8 cellular contexts compared by ENCODE assay signal in the genomic region with DNA sequence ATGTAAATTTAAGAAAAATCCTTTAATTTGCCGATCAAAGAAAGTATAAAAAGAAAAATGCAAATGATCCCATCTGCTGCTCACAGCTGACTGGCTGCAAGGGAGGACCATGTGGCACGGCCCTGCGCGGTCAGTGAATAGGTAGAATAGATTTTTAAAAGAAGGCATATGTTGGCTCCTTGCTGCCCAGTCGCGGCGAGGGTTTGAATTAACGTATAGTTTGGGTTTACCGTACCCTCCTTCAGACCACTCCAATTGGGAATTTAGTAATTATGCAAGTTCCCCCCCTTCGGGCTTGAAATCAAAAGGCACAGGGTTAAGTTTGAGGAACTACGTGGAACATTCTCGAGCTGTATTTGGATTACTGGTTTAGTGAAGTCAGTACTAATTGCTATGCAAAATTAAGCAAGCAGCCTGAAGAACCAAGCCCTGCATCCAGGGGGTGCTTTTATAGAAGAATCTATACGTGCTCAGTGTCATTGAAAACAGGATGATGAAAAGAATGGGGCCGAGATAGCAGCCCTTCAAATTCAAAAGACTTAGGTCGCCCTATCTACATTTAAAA. TPM values are rescaled to one million over a fixed set of nuclear protein-coding genes. Genes with fewer than 3 reads are reported as not detected.
DNase-seq lines count a peak whose midpoint lies in the region; ATAC-seq, FAIRE-seq and TF ChIP-seq lines count a peak whose summit lies in the region.

No MANE protein-coding gene starts in this region.

- intact Hi-C loops in GM12878 (cut with micrococcal nuclease; ENCODE audit: unreplicated experiment) = loop anchor here (10.0 kb wide), 1 partner anchor 538 kb away; no protein-coding TSS in a partner anchor

- H3K4me2 ChIP-seq in OCI-LY3 (ENCODE audit: low read length) (peak overlapping the region; percentile 100), GM12878 (ENCODE audit: control insufficient read depth, insufficient read depth) (peak overlapping the region; percentile 99)

- DNase-seq in DMS114 treated with DMSO at 0.1 percent for 48 hours (lab: John Stamatoyannopoulos, UW; ENCODE audit: unreplicated experiment) (peak; percentile 64), HUDEP-2 (lab: John Stamatoyannopoulos, UW; ENCODE audit: unreplicated experiment in 76 of 76) (peak in 62 of 76 experiments; percentile 14 to 79 (median 40)), GM12878 (ENCODE audit: low read depth, low spot score) (no peak), islet precursor cell (peak; percentile 71)
- DNase-seq in stimulated activated CD4-positive, alpha-beta T cell treated with anti-CD3 and anti-CD28 coated beads, Interleukin-4, amount 100 ng/mL, for 4 hours = peak; percentile 5 to 9

- peak overlapping the region; percentile 98 for H2AFZ ChIP-seq in OCI-LY3 (ENCODE audit: low read depth, low read length)
- H2AFZ ChIP-seq in GM12878 (ENCODE audit: control insufficient read depth, low read depth, low read length) = peak overlapping the region; percentile 79

- ATAC-seq in GM12878 = peak; percentile 49
- no peak for ATAC-seq in HG03025 (IDR thresholded peaks at IDR 0.05; ENCODE audit: low FRiP score, unreplicated experiment)
- ATAC-seq in GM21717 (IDR thresholded peaks at IDR 0.05; ENCODE audit: unreplicated experiment) = no peak

- POLR2A ChIA-PET in GM12878 (lab: Charles Lee) = interaction anchor here (1.1 kb wide), 1 partner anchor 19 kb away, joined by 4 read pairs; no protein-coding TSS in a partner anchor

- H3K9me3 ChIP-seq in OCI-LY3 (ENCODE audit: insufficient read depth, low read length) (no peaks in the 10 kb centered on the region), GM12878 (replicated peaks; ENCODE audit: control insufficient read depth, insufficient read depth, low read length) (no peaks in the 10 kb centered on the region)

- TF ChIP-seq POLR2A in GM12878 (IDR thresholded peaks at IDR 0.05; ENCODE audit: low read depth, low read length) = no peak

- H3K79me2 ChIP-seq in OCI-LY3 (ENCODE audit: low read length) = peaks cover 8% of the 10 kb centered on the region; the same call in 1 of the 2 replicates
- no peaks in the 10 kb centered on the region for H3K79me2 ChIP-seq in GM12878 (ENCODE audit: control insufficient read depth, insufficient read depth, low read length)

- H3K27ac ChIP-seq in OCI-LY3 (ENCODE audit: low read length) (peak overlapping the region; percentile 78), GM12878 (ENCODE audit: control insufficient read depth, insufficient read depth) (no peak overlapping the region)

- no TSS peak for BruUV-seq in GM12878 (replicated peaks; lab: Mats Ljungman, UMichigan)

- H3K4me1 ChIP-seq in OCI-LY3 (ENCODE audit: low read length) (peaks cover 24% of the 10 kb centered on the region), GM12878 (ENCODE audit: control insufficient read depth, insufficient read depth, low read length) (peaks cover 12% of the 10 kb centered on the region)

- H3K36me3 ChIP-seq in OCI-LY3 (replicated peaks; ENCODE audit: low read depth, low read length) (no peaks in the 10 kb centered on the region), GM12878 (ENCODE audit: control insufficient read depth in 2 of 2, insufficient read depth in 2 of 2, low read length in 1 of 2) (no peaks in the 10 kb centered on the region)

- no peaks in the 10 kb centered on the region for H4K20me1 ChIP-seq in OCI-LY3 (ENCODE audit: insufficient read depth, low read length)
- no peaks in the 10 kb centered on the region for H4K20me1 ChIP-seq in GM12878 (ENCODE audit: control insufficient read depth, insufficient read depth)

- CTCF ChIA-PET in GM12878 (lab: Yijun Ruan, JAX) = interaction anchor here (0.9 to 2.2 kb wide), 5 partner anchors 9 to 202 kb away, joined by 3 to 6 read pairs (median 3); partner anchors contain the start of gene MTRES1

- H3K9ac ChIP-seq in OCI-LY3 (ENCODE audit: low read length) (peak overlapping the region; percentile 87), GM12878 (ENCODE audit: control insufficient read depth, insufficient read depth, low read length) (peak overlapping the region; percentile 72; the same call in 1 of the 2 replicates)

- SMC1A ChIA-PET in GM12878 (lab: Charles Lee; ENCODE audit: uncharacterized antibody, unreplicated experiment) = interaction anchor here (1.3 kb wide), 1 partner anchor 9 kb away, joined by 5 read pairs; no protein-coding TSS in a partner anchor

- 0 out of 2 replicates have a peak, but pooled peaks have one; percentile 17 for TF ChIP-seq RAD21 in GM12878 (IDR thresholded peaks at IDR 0.05; ENCODE audit: insufficient read depth, low read depth, low read length)

- RAD21 ChIA-PET in GM12878 (lab: Charles Lee; ENCODE audit: unreplicated experiment) = interaction anchor here (1.2 to 1.9 kb wide), 2 partner anchors 9 to 15 kb away, joined by 4 to 11 read pairs; no protein-coding TSS in a partner anchor

- TF ChIP-seq CTCF in OCI-LY3 (IDR thresholded peaks at IDR 0.05; ENCODE audit: low read depth, low read length) = peak; percentile 22; the same call in 1 of the 2 replicates
- no peak; a peak in 1 of 6 replicates for TF ChIP-seq CTCF in GM12878 (IDR thresholded peaks at IDR 0.05 in 2 of 3, conservative IDR thresholded peaks at IDR 0.05 in 1 of 3; ENCODE audit: control insufficient read depth in 2 of 3, extremely low read depth in 1 of 3, insufficient read depth in 1 of 3, low read depth in 3 of 3, low read length in 3 of 3)

- in situ Hi-C loops in GM12878 (cut with MboI) = no loop called here

- H3K27me3 ChIP-seq in OCI-LY3 (ENCODE audit: low read depth, low read length) (no peaks in the 10 kb centered on the region), GM12878 (replicated peaks in 1 of 2; ENCODE audit: control insufficient read depth in 2 of 2, insufficient read depth in 2 of 2, low read length in 1 of 2) (no peaks in the 10 kb centered on the region; a peak in 1 of 4 replicates)

- FAIRE-seq in GM12878 (lab: Jason Lieb, UNC) = peak; percentile 41

- H3K4me3 ChIP-seq in OCI-LY3 (ENCODE audit: low read length) = peak overlapping the region; percentile 93
- H3K4me3 ChIP-seq in GM12878 = peak overlapping the region; percentile 68

- TF ChIP-seq EP300 in GM12878 (IDR thresholded peaks at IDR 0.05; ENCODE audit: borderline replicate concordance in 1 of 2, control insufficient read depth in 1 of 2, low read depth in 2 of 2, low read length in 2 of 2) = no peak

- WGBS in GM12878 (ENCODE audit: insufficient coverage, insufficient replicate concordance, low lambda C conversion rate, missing lambda C conversion rate) = 2% methylated on average over 15 of the region's 15 CpGs

TF ChIP-seq in GM12878, 131 proteins besides CTCF, POLR2A, EP300 and RAD21 (continues in another document):
- TF ChIP-seq POU2F2 (IDR thresholded peaks at IDR 0.05; ENCODE audit: borderline replicate concordance, low read depth, low read length) (peak; percentile 29; the same call in 1 of the 3 replicates), GABPA (IDR thresholded peaks at IDR 0.05; ENCODE audit: low read depth) (no peak), NBN (IDR thresholded peaks at IDR 0.05) (no peak), RAD51 (IDR thresholded peaks at IDR 0.05) (peak; percentile 61), RUNX3 (IDR thresholded peaks at IDR 0.05; ENCODE audit: low read length) (0 out of 2 replicates have a peak, but pooled peaks have one; percentile 8)
- TF ChIP-seq, protein P1, sequence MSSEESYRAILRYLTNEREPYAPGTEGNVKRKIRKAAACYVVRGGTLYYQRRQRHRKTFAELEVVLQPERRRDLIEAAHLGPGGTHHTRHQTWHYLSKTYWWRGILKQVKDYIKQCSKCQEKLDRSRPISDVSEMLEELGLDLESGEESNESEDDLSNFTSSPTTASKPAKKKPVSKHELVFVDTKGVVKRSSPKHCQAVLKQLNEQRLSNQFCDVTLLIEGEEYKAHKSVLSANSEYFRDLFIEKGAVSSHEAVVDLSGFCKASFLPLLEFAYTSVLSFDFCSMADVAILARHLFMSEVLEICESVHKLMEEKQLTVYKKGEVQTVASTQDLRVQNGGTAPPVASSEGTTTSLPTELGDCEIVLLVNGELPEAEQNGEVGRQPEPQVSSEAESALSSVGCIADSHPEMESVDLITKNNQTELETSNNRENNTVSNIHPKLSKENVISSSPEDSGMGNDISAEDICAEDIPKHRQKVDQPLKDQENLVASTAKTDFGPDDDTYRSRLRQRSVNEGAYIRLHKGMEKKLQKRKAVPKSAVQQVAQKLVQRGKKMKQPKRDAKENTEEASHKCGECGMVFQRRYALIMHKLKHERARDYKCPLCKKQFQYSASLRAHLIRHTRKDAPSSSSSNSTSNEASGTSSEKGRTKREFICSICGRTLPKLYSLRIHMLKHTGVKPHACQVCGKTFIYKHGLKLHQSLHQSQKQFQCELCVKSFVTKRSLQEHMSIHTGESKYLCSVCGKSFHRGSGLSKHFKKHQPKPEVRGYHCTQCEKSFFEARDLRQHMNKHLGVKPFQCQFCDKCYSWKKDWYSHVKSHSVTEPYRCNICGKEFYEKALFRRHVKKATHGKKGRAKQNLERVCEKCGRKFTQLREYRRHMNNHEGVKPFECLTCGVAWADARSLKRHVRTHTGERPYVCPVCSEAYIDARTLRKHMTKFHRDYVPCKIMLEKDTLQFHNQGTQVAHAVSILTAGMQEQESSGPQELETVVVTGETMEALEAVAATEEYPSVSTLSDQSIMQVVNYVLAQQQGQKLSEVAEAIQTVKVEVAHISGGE (CRISPR knock-in tag; IDR thresholded peaks at IDR 0.05) = no peak

RNA-seq across cellular contexts. Expression of gene BEND3, which starts 1.1 kb away (rescaled TPM):
- total RNA-seq in GM12878 (2013; cell fraction: nucleolus; rRNA removed) = 16.3 and 17.9 TPM in 2 replicates
- 3.4 and 3.9 TPM in 2 replicates for total RNA-seq in GM12878 (2014; rRNA removed)
- 3.0 and 4.0 TPM in 2 replicates for total RNA-seq in GM12878 (2014; rRNA removed; fragmentation: Illumina TruSeq; extraction: Trizol)
- total RNA-seq in GM12878 (2021) = 8.1 and 9.0 TPM in 2 replicates
- 1.4 TPM for polyA plus RNA-seq in GM12878 (2011; ENCODE audit: low read depth)
- polyA plus RNA-seq in GM12878 (2011; rRNA removed) = 2.5 and 3.7 TPM in 2 replicates
- 3.7 and 4.7 TPM in 2 replicates for polyA plus RNA-seq in GM12878 (2011; cell fraction: cytosol; rRNA removed)
- polyA plus RNA-seq in GM12878 (2011; cell fraction: nucleus; rRNA removed) = 3.8 and 4.5 TPM in 2 replicates
- polyA plus RNA-seq in GM12878 (2012) = 1.5 and 1.9 TPM in 2 replicates
- polyA plus RNA-seq in GM12878 (2014; fragmentation: Illumina TruSeq; extraction: Trizol) = 3.4 and 3.8 TPM in 2 replicates
- 1 to 10 TPM; 1.1 to 2.0 TPM for polyA plus RNA-seq in GM12878 (2014; fragmentation: Nextera tagmentation; extraction: Ambion mirVana)
- 3.1 and 3.8 TPM in 2 replicates for polyA plus RNA-seq in GM12878 (2014; rRNA removed)
- polyA plus RNA-seq in GM12878 (2016; fragmentation: Nextera tagmentation; extraction: Ambion mirVana) = 1 to 10 TPM; 2.4 to 3.4 TPM
- 9.2 and 11.5 TPM in 2 replicates for polyA minus RNA-seq in GM12878 (2011; rRNA and poly(A)+ RNA removed)
- 6.8 and 7.6 TPM in 2 replicates for polyA minus RNA-seq in GM12878 (2011; cell fraction: cytosol; rRNA and poly(A)+ RNA removed)
- polyA minus RNA-seq in GM12878 (2011; cell fraction: nucleus; rRNA and poly(A)+ RNA removed) = 3.4 and 5.8 TPM in 2 replicates
